In the genomic region with DNA sequence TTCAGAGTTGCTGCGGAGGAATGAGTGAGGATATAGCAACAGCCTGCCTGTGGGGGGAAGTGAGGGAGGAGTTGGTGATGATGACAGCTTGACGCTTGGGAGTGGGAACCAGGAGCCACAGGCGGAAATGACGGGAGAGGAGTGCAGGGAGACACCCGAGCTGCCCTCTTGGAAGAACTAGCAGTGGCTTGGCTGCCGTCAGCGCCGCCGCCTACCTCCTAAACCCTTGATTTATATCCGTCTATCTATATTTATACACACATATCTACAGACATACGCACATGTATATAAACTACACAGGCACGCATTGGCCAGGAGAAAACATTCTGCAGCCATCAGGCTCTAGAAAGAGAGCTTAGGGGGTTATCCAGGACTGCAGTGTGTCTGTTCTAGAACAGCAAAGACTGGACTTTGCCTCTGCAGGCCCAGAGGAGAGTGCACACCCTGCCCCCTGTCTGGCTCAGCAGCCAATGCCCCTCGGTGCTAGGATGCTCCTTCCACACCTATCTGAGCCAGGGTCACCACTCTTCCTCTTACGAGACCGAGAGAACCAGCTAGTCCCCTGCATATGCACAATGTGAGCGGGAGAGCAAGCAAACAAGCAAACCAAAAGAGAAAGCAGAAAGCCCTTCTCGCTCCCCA, we compare ENCODE assay signal across 9 cellular contexts.
DNase-seq lines count a peak whose midpoint lies in the region; ATAC-seq lines count a peak whose summit lies in the region.
"Had no signal": no experiment of that assay in that cellular context is flagged by ENCODE, and none has a peak within 500 bp of the region (broad histone marks: within the 10 kb centered on the region; RNA-seq: fewer than 3 reads in every experiment).

No MANE protein-coding gene starts in this region.

- peaks cover 30% of the 10 kb centered on the region for H3K4me1 Mint-ChIP-seq in stimulated activated memory B cell treated with anti-CD40 and anti-IgM and Interleukin-4, amounts not matched to agents 10 μg/mL and 1 μg/mL and 100 μg/mL, for 72 hours

- peak; percentile 28 for DNase-seq in HuH-7 (ENCODE audit: low spot score)
- peak in 34 of 56 donors; percentile 12 to 78 (median 44) for DNase-seq in amygdala (lab: John Stamatoyannopoulos, UW)
- DNase-seq in iris pigment epithelial cell (ENCODE audit: low read depth), result peak; percentile 93
- DNase-seq in AML-193 (lab: John Stamatoyannopoulos, UW), result no peak
- DNase-seq in stimulated activated CD4-positive, alpha-beta T cell treated with anti-CD3 and anti-CD28 coated beads, Interleukin-4, amount 100 ng/mL, for 4 hours, result no peak
- DNase-seq: PC-9 had no signal

- no peak overlapping the region for H3K4me3 Mint-ChIP-seq in stimulated activated memory B cell treated with anti-CD40 and anti-IgM and Interleukin-4, amounts not matched to agents 10 μg/mL and 1 μg/mL and 100 μg/mL, for 72 hours

- H3K9me3 Mint-ChIP-seq in stimulated activated memory B cell treated with anti-CD40 and anti-IgM and Interleukin-4, amounts not matched to agents 10 μg/mL and 1 μg/mL and 100 μg/mL, for 72 hours, result no peaks in the 10 kb centered on the region

- no peak for ATAC-seq in stimulated activated memory B cell treated with anti-CD40 and anti-IgM and Interleukin-4, amounts not matched to agents 10 μg/mL and 1 μg/mL and 100 μg/mL, for 72 hours
- ATAC-seq in GM21786 (IDR thresholded peaks at IDR 0.05; ENCODE audit: unreplicated experiment), result no peak
- ATAC-seq in HG03097 (IDR thresholded peaks at IDR 0.05; ENCODE audit: low FRiP score, unreplicated experiment), result no peak

- H3K27me3 Mint-ChIP-seq in stimulated activated memory B cell treated with anti-CD40 and anti-IgM and Interleukin-4, amounts not matched to agents 10 μg/mL and 1 μg/mL and 100 μg/mL, for 72 hours, result no peaks in the 10 kb centered on the region

- H3K36me3 Mint-ChIP-seq in stimulated activated memory B cell treated with anti-CD40 and anti-IgM and Interleukin-4, amounts not matched to agents 10 μg/mL and 1 μg/mL and 100 μg/mL, for 72 hours, result no peaks in the 10 kb centered on the region

- peak overlapping the region; percentile 69 for H3K27ac Mint-ChIP-seq in stimulated activated memory B cell treated with anti-CD40 and anti-IgM and Interleukin-4, amounts not matched to agents 10 μg/mL and 1 μg/mL and 100 μg/mL, for 72 hours

Comparison
In these comparisons a context has a peak if more than half of its experiments do, and no peak if none do; other contexts are left out.
1. DNase-seq: peak in HuH-7 (single experiment), amygdala (34 of 56) and iris pigment epithelial cell (single experiment); none in AML-193 (0 of 2) and stimulated activated CD4-positive, alpha-beta T cell treated with anti-CD3 and anti-CD28 coated beads, Interleukin-4, amount 100 ng/mL, for 4 hours (0 of 2).